11 cellular contexts compared by ENCODE assay signal in genomic region chrX:6968231-6968630, GRCh38.
"Had no signal": no experiment of that assay in that cellular context is flagged by ENCODE, and none has a peak within 500 bp of the region (broad histone marks: within the 10 kb centered on the region; RNA-seq: fewer than 3 reads in every experiment).

No MANE protein-coding gene starts in this region.

- H3K4me1 Mint-ChIP-seq: activated CD4-positive, alpha-beta T cell treated with anti-CD3 and anti-CD28 coated beads, Interleukin-2, amount 10 ng/mL, durations not matched to agents 7 days and 5 days; brain; neural progenitor cell had no signal

- H3K9me3 Mint-ChIP-seq: activated CD4-positive, alpha-beta T cell treated with anti-CD3 and anti-CD28 coated beads, Interleukin-2, amount 10 ng/mL, durations not matched to agents 7 days and 5 days had no signal

- H3K36me3 ChIP-seq: adrenal gland, neural progenitor cell, right atrium auricular region had no signal

- H3K4me1 ChIP-seq: adrenal gland, neural progenitor cell, parathyroid adenoma, right atrium auricular region had no signal

- H3K79me2 ChIP-seq: parathyroid adenoma had no signal

- H3K36me3 Mint-ChIP-seq: neural progenitor cell had no signal

- DNase-seq: activated CD4-positive, alpha-beta T cell treated with anti-CD3 and anti-CD28 coated beads, Interleukin-2, amount 10 ng/mL, durations not matched to agents 7 days and 5 days; activated CD4-positive, CD25-positive, alpha-beta regulatory T cell; activated naive CD4-positive, alpha-beta T cell treated with anti-CD3 and anti-CD28 coated beads, Interleukin-2, amount 50 U/mL, for 16 hours; activated T-cell treated with anti-CD3 and anti-CD28 coated beads, Interleukin-2, amount 50 U/mL, for 1 hour; adrenal gland; mammary epithelial cell had no signal

- H3K4me3 Mint-ChIP-seq: activated CD4-positive, alpha-beta T cell treated with anti-CD3 and anti-CD28 coated beads, Interleukin-2, amount 10 ng/mL, durations not matched to agents 7 days and 5 days; brain; neural progenitor cell had no signal

- H3K27ac ChIP-seq: adrenal gland, neural progenitor cell, parathyroid adenoma, right atrium auricular region had no signal

- H3K27ac Mint-ChIP-seq: activated CD4-positive, alpha-beta T cell treated with anti-CD3 and anti-CD28 coated beads, Interleukin-2, amount 10 ng/mL, durations not matched to agents 7 days and 5 days; brain; neural progenitor cell had no signal

- H2AFZ ChIP-seq: neural progenitor cell, parathyroid adenoma had no signal

- H3K27me3 ChIP-seq: adrenal gland, neural progenitor cell, right atrium auricular region had no signal

- H3K9ac ChIP-seq: neural progenitor cell, parathyroid adenoma had no signal

- H3K4me3 ChIP-seq: adrenal gland, neural progenitor cell, right atrium auricular region, smooth muscle cell had no signal

- H3K27me3 Mint-ChIP-seq: activated CD4-positive, alpha-beta T cell treated with anti-CD3 and anti-CD28 coated beads, Interleukin-2, amount 10 ng/mL, durations not matched to agents 7 days and 5 days; brain had no signal

- H3K4me2 ChIP-seq: neural progenitor cell, smooth muscle cell had no signal

- H3K9me3 ChIP-seq: adrenal gland had no signal
